ENCODE assay signal across 11 cellular contexts in genomic region chr5:123157797-123158528, GRCh38.
DNase-seq lines count a peak whose midpoint lies in the region; ATAC-seq and TF ChIP-seq lines count a peak whose summit lies in the region.
"Had no signal": no experiment of that assay in that cellular context is flagged by ENCODE, and none has a peak within 500 bp of the region (broad histone marks: within the 10 kb centered on the region; RNA-seq: fewer than 3 reads in every experiment).

No MANE protein-coding gene starts in this region.

- peak; percentile 18 for TF ChIP-seq CTCF in liver (IDR thresholded peaks at IDR 0.05; ENCODE audit: low read depth, low read length, missing input control)

- peak; percentile 64 for ATAC-seq in HG02885 (IDR thresholded peaks at IDR 0.05; ENCODE audit: poor library complexity, unreplicated experiment)

- peak; percentile 65 to 74 for TF ChIP-seq RAD21 in liver (IDR thresholded peaks at IDR 0.05)

- no peaks in the 10 kb centered on the region for H3K27me3 ChIP-seq in liver (ENCODE audit: control insufficient read depth in 4 of 4, insufficient read depth in 4 of 4, low read length in 3 of 4)

- H3K9ac ChIP-seq in liver (ENCODE audit: low read depth in 1 of 2, low read length in 2 of 2): no peak overlapping the region

- H3K36me3 ChIP-seq in liver (ENCODE audit: control insufficient read depth in 4 of 4, insufficient read depth in 3 of 4, low read depth in 1 of 4, low read length in 3 of 4): no peaks in the 10 kb centered on the region

- H3K9me3 ChIP-seq in liver (ENCODE audit: control insufficient read depth in 4 of 4, low read length in 3 of 4): no peaks in the 10 kb centered on the region

- H3K4me1 ChIP-seq in liver (ENCODE audit: control insufficient read depth in 4 of 4, insufficient read depth in 4 of 4, low read length in 3 of 4): no peaks in the 10 kb centered on the region

- DNase-seq in AG08395 (ENCODE audit: low spot score) (peak; percentile 55), amniotic epithelial cell (ENCODE audit: low read depth) (peak; percentile 82), COLO668 (lab: John Stamatoyannopoulos, UW; ENCODE audit: unreplicated experiment) (no peak), CD1c-positive myeloid dendritic cell (ENCODE audit: extremely low spot score) (no peak), SK-N-DZ (ENCODE audit: low spot score) (no peak)
- no peak for DNase-seq in stimulated activated CD4-positive, alpha-beta T cell treated with anti-CD3 and anti-CD28 coated beads, Interleukin-12 subunit alpha, Interleukin-12 subunit beta, amount 100 ng/mL, for 4 hours
- DNase-seq: CD8-positive, alpha-beta memory T cell; KBM-7; SIG-M5 had no signal

- no peak overlapping the region for H3K27ac ChIP-seq in liver (ENCODE audit: low read depth in 1 of 2, low read length in 2 of 2)

- 71% methylated on average over 11 of the region's 11 CpGs for WGBS in liver

- no peak overlapping the region for H3K4me3 ChIP-seq in liver (ENCODE audit: low read depth in 1 of 3, low read length in 3 of 3)

TF ChIP-seq in liver, 16 proteins besides CTCF, POLR2A, EP300 and RAD21:
- TF ChIP-seq HNF4A (conservative IDR thresholded peaks at IDR 0.05) (no peak), ZBTB33 (IDR thresholded peaks at IDR 0.05) (no peak), REST (IDR thresholded peaks at IDR 0.05) (no peak), FOXA1 (IDR thresholded peaks at IDR 0.05) (no peak), MAX (IDR thresholded peaks at IDR 0.05) (no peak), HNF4G (IDR thresholded peaks at IDR 0.05) (no peak), RXRA (IDR thresholded peaks at IDR 0.05) (no peak), SP1 (IDR thresholded peaks at IDR 0.05) (no peak), GABPA (IDR thresholded peaks at IDR 0.05 in 1 of 2, conservative IDR thresholded peaks at IDR 0.05 in 1 of 2) (no peak), EGR1 (IDR thresholded peaks at IDR 0.05; ENCODE audit: low read depth in 2 of 2) (no peak), TAF1 (conservative IDR thresholded peaks at IDR 0.05) (no peak)

Comparison
In these comparisons a context has a peak if more than half of its experiments do, and no peak if none do; other contexts are left out.
1. DNase-seq: peak in AG08395 (single experiment) and amniotic epithelial cell (single experiment); none in COLO668 (single experiment), CD1c-positive myeloid dendritic cell (single experiment), SK-N-DZ (single experiment) and stimulated activated CD4-positive, alpha-beta T cell treated with anti-CD3 and anti-CD28 coated beads, Interleukin-12 subunit alpha, Interleukin-12 subunit beta, amount 100 ng/mL, for 4 hours (single experiment).